10 cellular contexts compared by ENCODE assay signal in the genomic region with DNA sequence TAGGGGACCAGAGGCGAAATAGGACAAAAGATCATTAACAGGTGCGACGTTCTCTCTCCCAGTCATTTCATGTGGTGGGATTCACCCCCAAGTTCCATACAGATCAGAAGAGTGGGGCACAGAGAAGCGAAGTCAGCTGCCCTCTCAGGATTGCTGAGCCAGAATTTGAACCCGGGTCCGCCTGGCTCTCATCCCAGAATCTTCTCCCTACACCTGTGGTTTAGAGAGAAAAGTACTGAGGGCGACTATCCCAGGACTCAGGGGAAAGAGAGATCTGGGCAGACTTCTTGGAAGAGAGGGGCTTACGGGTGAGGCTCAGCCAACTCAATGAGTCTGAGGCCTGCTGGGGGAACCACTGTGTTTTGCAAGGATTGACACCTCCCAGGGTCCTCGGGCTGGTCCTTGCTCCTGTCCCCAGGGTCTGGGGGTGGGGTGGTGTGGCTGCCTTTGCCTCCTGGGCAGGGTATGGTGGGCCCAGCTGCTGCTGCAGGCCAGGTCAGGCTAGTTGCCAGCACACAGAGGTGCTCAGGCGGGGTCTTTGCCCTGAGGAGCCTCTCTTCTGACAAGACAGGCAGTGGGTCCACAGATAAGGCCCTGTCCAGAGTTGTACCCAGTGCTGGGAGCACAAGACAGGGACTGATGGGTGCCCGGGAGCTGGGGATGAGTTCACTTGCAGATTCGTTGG. TPM values are rescaled to one million over a fixed set of nuclear protein-coding genes. Genes with fewer than 3 reads are reported as not detected.
DNase-seq lines count a peak whose midpoint lies in the region; ATAC-seq, FAIRE-seq and TF ChIP-seq lines count a peak whose summit lies in the region.
"Had no signal": no experiment of that assay in that cellular context is flagged by ENCODE, and none has a peak within 500 bp of the region (broad histone marks: within the 10 kb centered on the region; RNA-seq: fewer than 3 reads in every experiment).

No MANE protein-coding gene starts in this region.

- H3K4me2 ChIP-seq in OCI-LY3 (ENCODE audit: low read length) (peak overlapping the region; percentile 83; the same call in 1 of the 2 replicates), endothelial cell of umbilical vein (ENCODE audit: insufficient read depth, low read length) (peak overlapping the region; percentile 84), neural progenitor cell (peak overlapping the region; percentile 96)

- BruUV-seq in endothelial cell of umbilical vein (replicated peaks; lab: Mats Ljungman, UMichigan) = no TSS peak

- intact Hi-C loops in endothelial cell of umbilical vein (cut with micrococcal nuclease) = no loop called here

- H3K4me3 Mint-ChIP-seq in CD4-positive, CD25-positive, alpha-beta regulatory T cell = peak overlapping the region; percentile 83 to 89 (median 86)
- H3K4me3 Mint-ChIP-seq in neural progenitor cell = peak overlapping the region; percentile 90

- no peaks in the 10 kb centered on the region for H4K20me1 ChIP-seq in OCI-LY3 (ENCODE audit: insufficient read depth, low read length)
- no peaks in the 10 kb centered on the region for H4K20me1 ChIP-seq in endothelial cell of umbilical vein (replicated peaks; ENCODE audit: control insufficient read depth, extremely low read depth, insufficient read depth, low read length)
- peaks cover 3% of the 10 kb centered on the region for H4K20me1 ChIP-seq in neural progenitor cell (ENCODE audit: low read depth)

- no peak overlapping the region for H3K4me3 ChIP-seq in CD4-positive, CD25-positive, alpha-beta regulatory T cell (ENCODE audit: low read depth, low read length)
- H3K4me3 ChIP-seq in OCI-LY3 (ENCODE audit: low read length) (peak overlapping the region; percentile 85), endothelial cell of umbilical vein (replicated peaks in 1 of 3; ENCODE audit: insufficient read depth in 1 of 3, low read depth in 1 of 3, low read length in 3 of 3) (no peak overlapping the region), neural progenitor cell (peak overlapping the region; percentile 75)

- no peak for TF ChIP-seq CTCF in OCI-LY3 (IDR thresholded peaks at IDR 0.05; ENCODE audit: low read depth, low read length)
- no peak for TF ChIP-seq CTCF in endothelial cell of umbilical vein (IDR thresholded peaks at IDR 0.05; ENCODE audit: extremely low read depth in 1 of 2, insufficient read depth in 1 of 2, low read depth in 1 of 2, low read length in 2 of 2)
- no peak for TF ChIP-seq CTCF in neural progenitor cell (IDR thresholded peaks at IDR 0.05)

- peaks cover 0 to 17% (median 6%) of the 10 kb centered on the region in 4 donors for H3K4me1 Mint-ChIP-seq in CD4-positive, CD25-positive, alpha-beta regulatory T cell
- H3K4me1 Mint-ChIP-seq in neural progenitor cell = peaks cover 30% of the 10 kb centered on the region

- no peaks in the 10 kb centered on the region for H3K27me3 ChIP-seq in CD4-positive, CD25-positive, alpha-beta regulatory T cell (ENCODE audit: control insufficient read depth, insufficient read depth, low read length)
- peaks cover 16% of the 10 kb centered on the region for H3K27me3 ChIP-seq in OCI-LY3 (ENCODE audit: low read depth, low read length)
- no peaks in the 10 kb centered on the region for H3K27me3 ChIP-seq in endothelial cell of umbilical vein (ENCODE audit: control insufficient read depth in 2 of 2, insufficient read depth in 2 of 2, low read length in 2 of 2)
- H3K27me3 ChIP-seq in neural progenitor cell = peaks cover 10% of the 10 kb centered on the region

- no peaks in the 10 kb centered on the region for H3K27me3 Mint-ChIP-seq in CD4-positive, CD25-positive, alpha-beta regulatory T cell
- H3K27me3 Mint-ChIP-seq in neural progenitor cell (ENCODE audit: insufficient read depth, low read depth) = peaks cover 10% of the 10 kb centered on the region

- TF ChIP-seq POLR2A in endothelial cell of umbilical vein (IDR thresholded peaks at IDR 0.05; ENCODE audit: low read depth, low read length) = no peak

- CTCF ChIA-PET in endothelial cell of umbilical vein (lab: Charles Lee) = interaction anchor here (6.4 kb wide), 1 partner anchor 23 kb away, joined by 148 read pairs; no protein-coding TSS in a partner anchor

- H3F3A ChIP-seq in neural progenitor cell (ENCODE audit: low read depth) = peaks cover 14% of the 10 kb centered on the region

- H3K79me2 ChIP-seq in OCI-LY3 (ENCODE audit: low read length) = no peaks in the 10 kb centered on the region
- no peaks in the 10 kb centered on the region for H3K79me2 ChIP-seq in endothelial cell of umbilical vein (ENCODE audit: control insufficient read depth, insufficient read depth, low read length)
- no peaks in the 10 kb centered on the region for H3K79me2 ChIP-seq in neural progenitor cell (ENCODE audit: low read depth)

- no peaks in the 10 kb centered on the region for H3K9me1 ChIP-seq in endothelial cell of umbilical vein (replicated peaks; ENCODE audit: control insufficient read depth, extremely low read depth, insufficient read depth, low read length)

- H3K27ac Mint-ChIP-seq in CD4-positive, CD25-positive, alpha-beta regulatory T cell = peak overlapping the region in 1 of 3 donors; percentile 82
- H3K27ac Mint-ChIP-seq in neural progenitor cell = no peak overlapping the region

- no peak overlapping the region for H3K9ac ChIP-seq in OCI-LY3 (ENCODE audit: low read length)
- no peak overlapping the region for H3K9ac ChIP-seq in endothelial cell of umbilical vein (replicated peaks; ENCODE audit: extremely low read depth, insufficient read depth, low read length)
- H3K9ac ChIP-seq in neural progenitor cell = no peak overlapping the region

- no peak for DNase-seq in CD4-positive, CD25-positive, alpha-beta regulatory T cell
- DNase-seq in endothelial cell of umbilical vein (ENCODE audit: low read depth, low spot score) = no peak
- no peak for DNase-seq in neural progenitor cell (ENCODE audit: low spot score)
- no peak for DNase-seq in SK-N-DZ (ENCODE audit: low spot score)
- DNase-seq in DMS114 treated with DMSO at 0.1 percent for 48 hours (lab: John Stamatoyannopoulos, UW; ENCODE audit: unreplicated experiment) = no peak

- no peak overlapping the region for H3K27ac ChIP-seq in CD4-positive, CD25-positive, alpha-beta regulatory T cell (ENCODE audit: insufficient read depth, low read length, poor library complexity, severe bottlenecking)
- H3K27ac ChIP-seq in OCI-LY3 (ENCODE audit: low read length) (no peak overlapping the region), endothelial cell of umbilical vein (ENCODE audit: insufficient read depth, low read depth, low read length) (no peak overlapping the region), neural progenitor cell (no peak overlapping the region)

- H2AFZ ChIP-seq in OCI-LY3 (ENCODE audit: low read depth, low read length) (no peak overlapping the region), endothelial cell of umbilical vein (ENCODE audit: low read depth, low read length) (no peak overlapping the region), neural progenitor cell (replicated peaks) (no peak overlapping the region)

- H3K36me3 Mint-ChIP-seq in CD4-positive, CD25-positive, alpha-beta regulatory T cell = peaks cover 5% of the 10 kb centered on the region
- H3K36me3 Mint-ChIP-seq in neural progenitor cell = no peaks in the 10 kb centered on the region

- FAIRE-seq in endothelial cell of umbilical vein (lab: Jason Lieb, UNC) = no peak

- dilution Hi-C loops in endothelial cell of umbilical vein (cut with MboI; ENCODE audit: extremely low pct_ligation_motif_present, low sequenced_read_pairs) = no loop called here

- H3K36me3 ChIP-seq in CD4-positive, CD25-positive, alpha-beta regulatory T cell (ENCODE audit: control insufficient read depth, insufficient read depth, low read length) = no peaks in the 10 kb centered on the region
- no peaks in the 10 kb centered on the region for H3K36me3 ChIP-seq in OCI-LY3 (replicated peaks; ENCODE audit: low read depth, low read length)
- H3K36me3 ChIP-seq in endothelial cell of umbilical vein (ENCODE audit: control insufficient read depth in 2 of 2, extremely low read depth in 1 of 2, insufficient read depth in 2 of 2, low read length in 2 of 2) = no peaks in the 10 kb centered on the region
- no peaks in the 10 kb centered on the region for H3K36me3 ChIP-seq in neural progenitor cell

- H3K4me1 ChIP-seq in CD4-positive, CD25-positive, alpha-beta regulatory T cell (ENCODE audit: control insufficient read depth, insufficient read depth, low read length, poor library complexity, severe bottlenecking) = peaks cover 17% of the 10 kb centered on the region
- peaks cover 20% of the 10 kb centered on the region for H3K4me1 ChIP-seq in OCI-LY3 (ENCODE audit: low read length)
- H3K4me1 ChIP-seq in endothelial cell of umbilical vein (ENCODE audit: control insufficient read depth, extremely low read depth, insufficient read depth, low read length) = peaks cover 25% of the 10 kb centered on the region
- peaks cover 13% of the 10 kb centered on the region for H3K4me1 ChIP-seq in neural progenitor cell

- H3K9me3 ChIP-seq in CD4-positive, CD25-positive, alpha-beta regulatory T cell (ENCODE audit: control insufficient read depth in 2 of 2, low read length in 2 of 2) = no peaks in the 10 kb centered on the region
- H3K9me3 ChIP-seq in OCI-LY3 (ENCODE audit: insufficient read depth, low read length) (no peaks in the 10 kb centered on the region), endothelial cell of umbilical vein (replicated peaks; ENCODE audit: control insufficient read depth, insufficient read depth, low read length) (no peaks in the 10 kb centered on the region), neural progenitor cell (ENCODE audit: low read depth) (no peaks in the 10 kb centered on the region)

- POLR2A ChIA-PET in endothelial cell of umbilical vein (lab: Charles Lee) = no interaction called here

- no peaks in the 10 kb centered on the region for H3K9me3 Mint-ChIP-seq in CD4-positive, CD25-positive, alpha-beta regulatory T cell
- no peaks in the 10 kb centered on the region for H3K9me3 Mint-ChIP-seq in neural progenitor cell

- no peak for ATAC-seq in CD4-positive, CD25-positive, alpha-beta regulatory T cell (ENCODE audit: low read depth in 2 of 2)
- no peak for ATAC-seq in HG03521 (IDR thresholded peaks at IDR 0.05; ENCODE audit: unreplicated experiment)
- ATAC-seq in HG03025 (IDR thresholded peaks at IDR 0.05; ENCODE audit: low FRiP score, unreplicated experiment) = no peak

RNA-seq across cellular contexts. Expression of gene CAPN5, which starts 1.1 kb away (rescaled TPM):
- total RNA-seq in CD4-positive, CD25-positive, alpha-beta regulatory T cell = 2.8 TPM
- 1 to 10 TPM in 3 of 4 donors, under 1 TPM in 1; 0.74 to 1.3 (median 1.1) TPM for polyA plus RNA-seq in CD4-positive, CD25-positive, alpha-beta regulatory T cell
- 14.3 and 15.0 TPM in 2 replicates for total RNA-seq in endothelial cell of umbilical vein
- polyA plus RNA-seq in endothelial cell of umbilical vein = 16.6 and 17.0 TPM in 2 replicates
- 9.6 and 11.1 TPM in 2 replicates for polyA plus RNA-seq in endothelial cell of umbilical vein (2011; cell fraction: cytosol; rRNA removed)
- polyA plus RNA-seq in endothelial cell of umbilical vein (2011; cell fraction: nucleus; rRNA removed) = 36.2 and 38.8 TPM in 2 replicates
- polyA plus RNA-seq in endothelial cell of umbilical vein (2012) = 18.8 and 22.0 TPM in 2 replicates
- 10.2 and 11.7 TPM in 2 replicates for polyA minus RNA-seq in endothelial cell of umbilical vein
- polyA minus RNA-seq in endothelial cell of umbilical vein (2011; cell fraction: cytosol; rRNA and poly(A)+ RNA removed) = not detected
- 9.4 and 11.9 TPM in 2 replicates for polyA minus RNA-seq in endothelial cell of umbilical vein (2011; cell fraction: nucleus; rRNA and poly(A)+ RNA removed)
- 7.4 and 9.6 TPM in 2 replicates for total RNA-seq in neural progenitor cell (ENCODE audit: low replicate concordance)
- polyA plus RNA-seq in SK-N-DZ (2014; cell fraction: cytosol; rRNA removed) = 4.1 and 4.9 TPM in 2 replicates
- polyA plus RNA-seq in SK-N-DZ (2014; cell fraction: nucleus; rRNA removed) = 9.0 and 9.1 TPM in 2 replicates

RNA-seq across cellular contexts. Expression of gene B3GNT6, which starts 33.7 kb away (rescaled TPM):
- total RNA-seq in CD4-positive, CD25-positive, alpha-beta regulatory T cell = not detected
- polyA plus RNA-seq in CD4-positive, CD25-positive, alpha-beta regulatory T cell = not detected
- not detected in 2 replicates for total RNA-seq in endothelial cell of umbilical vein
- polyA plus RNA-seq in endothelial cell of umbilical vein = not detected in 2 replicates
- not detected in 2 replicates for polyA plus RNA-seq in endothelial cell of umbilical vein (2011; cell fraction: cytosol; rRNA removed)
- polyA plus RNA-seq in endothelial cell of umbilical vein (2011; cell fraction: nucleus; rRNA removed) = not detected in 2 replicates
- polyA plus RNA-seq in endothelial cell of umbilical vein (2012) = not detected in 2 replicates
- polyA minus RNA-seq in endothelial cell of umbilical vein = not detected in 2 replicates
- polyA minus RNA-seq in endothelial cell of umbilical vein (2011; cell fraction: cytosol; rRNA and poly(A)+ RNA removed) = not detected
- not detected in 2 replicates for polyA minus RNA-seq in endothelial cell of umbilical vein (2011; cell fraction: nucleus; rRNA and poly(A)+ RNA removed)
- total RNA-seq in neural progenitor cell (ENCODE audit: low replicate concordance) = not detected in 2 replicates
- polyA plus RNA-seq in SK-N-DZ (2014; cell fraction: cytosol; rRNA removed) = not detected in 2 replicates
- polyA plus RNA-seq in SK-N-DZ (2014; cell fraction: nucleus; rRNA removed) = not detected in 2 replicates
- total RNA-seq: left lobe of liver, NCI-H460 had no signal

RNA-seq across cellular contexts. Expression of gene OMP, which starts 34.7 kb away (rescaled TPM):
- not detected for total RNA-seq in CD4-positive, CD25-positive, alpha-beta regulatory T cell
- polyA plus RNA-seq in CD4-positive, CD25-positive, alpha-beta regulatory T cell = not detected
- total RNA-seq in endothelial cell of umbilical vein (0.76 and 0.80 TPM in 2 replicates), neural progenitor cell (ENCODE audit: low replicate concordance) (not detected in 2 replicates)
- polyA plus RNA-seq in endothelial cell of umbilical vein = 0.30 TPM in 1 of 2 replicates, not detected in the other
- polyA plus RNA-seq in endothelial cell of umbilical vein (2011; cell fraction: cytosol; rRNA removed) = not detected in 2 replicates
- 0.91 TPM in 1 of 2 replicates, not detected in the other for polyA plus RNA-seq in endothelial cell of umbilical vein (2011; cell fraction: nucleus; rRNA removed)
- not detected in 2 replicates for polyA plus RNA-seq in endothelial cell of umbilical vein (2012)
- polyA minus RNA-seq in endothelial cell of umbilical vein = 1.6 TPM in 1 of 2 replicates, not detected in the other
- polyA minus RNA-seq in endothelial cell of umbilical vein (2011; cell fraction: cytosol; rRNA and poly(A)+ RNA removed) = not detected
- 1.3 and 2.8 TPM in 2 replicates for polyA minus RNA-seq in endothelial cell of umbilical vein (2011; cell fraction: nucleus; rRNA and poly(A)+ RNA removed)
- not detected in 2 replicates for polyA plus RNA-seq in SK-N-DZ (2014; cell fraction: cytosol; rRNA removed)
- not detected in 2 replicates for polyA plus RNA-seq in SK-N-DZ (2014; cell fraction: nucleus; rRNA removed)
- total RNA-seq: NCI-H460 had no signal

Comparison
In these comparisons a context has a peak if more than half of its experiments do, and no peak if none do; other contexts are left out.
1. H3K4me3 ChIP-seq: peak in OCI-LY3 (single experiment) and neural progenitor cell (single experiment); none in CD4-positive, CD25-positive, alpha-beta regulatory T cell (single experiment) and endothelial cell of umbilical vein (0 of 3).
2. Peak in every context shown above with its lines, with median percentiles within 50 percentile points of each other: H3K4me2 ChIP-seq.